ENCODE assay signal across 17 cellular contexts in genomic region chr9:124766815-124767554, GRCh38. TPM values are rescaled to one million over a fixed set of nuclear protein-coding genes. Genes with fewer than 3 reads are reported as not detected.
DNase-seq lines count a peak whose midpoint lies in the region; ATAC-seq, FAIRE-seq and TF ChIP-seq lines count a peak whose summit lies in the region.
"Had no signal": no experiment of that assay in that cellular context is flagged by ENCODE, and none has a peak within 500 bp of the region (broad histone marks: within the 10 kb centered on the region; RNA-seq: fewer than 3 reads in every experiment).

No MANE protein-coding gene starts in this region.

- H2AFZ ChIP-seq in HepG2 (ENCODE audit: low read length) = no peak overlapping the region

- H4K20me1 ChIP-seq in HepG2 (ENCODE audit: insufficient read depth, low read length) = peaks cover 21% of the 10 kb centered on the region; the same call in 1 of the 2 replicates

- DNase-seq in HepG2 (ENCODE audit: low spot score) = no peak
- no peak for DNase-seq in right lobe of liver
- peak; percentile 72 for DNase-seq in NAMALWA (ENCODE audit: low spot score)
- no peak for DNase-seq in chondrocyte (ENCODE audit: low spot score)
- DNase-seq in CD8-positive, alpha-beta T cell = no peak
- no peak for DNase-seq in NCI-H524 treated with DMSO at 0.1 percent for 48 hours (lab: John Stamatoyannopoulos, UW)
- no peak for DNase-seq in D341Med (ENCODE audit: low spot score)
- no peak for DNase-seq in HT-29 (ENCODE audit: low spot score)
- DNase-seq: activated CD4-positive, alpha-beta T cell treated with anti-CD3 and anti-CD28 coated beads, Interleukin-2, amount 50 U/mL, for 4 hours; activated naive CD8-positive, alpha-beta T cell treated with anti-CD3 and anti-CD28 coated beads, Interleukin-2, amount 10 ng/mL, durations not matched to agents 7 days and 5 days; CD4-positive, CD25-positive, alpha-beta regulatory T cell; effector CD4-positive, alpha-beta T cell; NCI-H2029; SW 1271 had no signal

- H3K27ac ChIP-seq in HepG2 (ENCODE audit: extremely low read length, insufficient read depth, low read length) = no peak overlapping the region
- H3K27ac ChIP-seq in right lobe of liver = no peak overlapping the region
- no peak overlapping the region for H3K27ac ChIP-seq in CD8-positive, alpha-beta T cell (ENCODE audit: low read depth, low read length)
- H3K27ac ChIP-seq: suprapubic skin had no signal

- H3K4me3 ChIP-seq in HepG2 (replicated peaks in 1 of 3; ENCODE audit: insufficient read depth in 1 of 3, low read depth in 2 of 3, low read length in 3 of 3) (no peak overlapping the region), right lobe of liver (no peak overlapping the region)
- H3K4me3 ChIP-seq in CD8-positive, alpha-beta T cell (ENCODE audit: low read depth, low read length) = no peak overlapping the region
- H3K4me3 ChIP-seq: suprapubic skin had no signal

- peaks cover 22% of the 10 kb centered on the region for H3K4me1 Mint-ChIP-seq in chondrocyte (ENCODE audit: low read depth)
- peaks cover 22% of the 10 kb centered on the region for H3K4me1 Mint-ChIP-seq in CD8-positive, alpha-beta T cell (ENCODE audit: low read depth)

- no peaks in the 10 kb centered on the region for H3K9me3 Mint-ChIP-seq in chondrocyte (ENCODE audit: low read depth)
- no peaks in the 10 kb centered on the region for H3K9me3 Mint-ChIP-seq in CD8-positive, alpha-beta T cell
- H3K9me3 Mint-ChIP-seq: activated naive CD8-positive, alpha-beta T cell treated with anti-CD3 and anti-CD28 coated beads, Interleukin-2, amount 10 ng/mL, durations not matched to agents 7 days and 5 days; memory B cell had no signal

- ATAC-seq in HepG2 = no peak
- ATAC-seq in right lobe of liver = no peak
- ATAC-seq in CD8-positive, alpha-beta T cell = no peak

- H3K4me1 ChIP-seq in HepG2 (ENCODE audit: insufficient read depth, low read length) (peaks cover 46% of the 10 kb centered on the region), right lobe of liver (peaks cover 0 to 26% (median 5%) of the 10 kb centered on the region in 4 donors)
- peaks cover 16% of the 10 kb centered on the region for H3K4me1 ChIP-seq in CD8-positive, alpha-beta T cell (ENCODE audit: insufficient read depth, low read length)

- no peak overlapping the region for H3K9ac ChIP-seq in HepG2 (ENCODE audit: insufficient read depth, low read depth, low read length)

- peaks cover 84% of the 10 kb centered on the region for H3K79me2 ChIP-seq in HepG2 (ENCODE audit: insufficient read depth, low read length)

- CTCF ChIA-PET in HepG2 (lab: Yijun Ruan, JAX; ENCODE audit: low intra/inter-chr PET ratio, low total read pairs) = interaction anchor here (2.5 kb wide), 1 partner anchor 150 kb away, joined by 7 read pairs; no protein-coding TSS in a partner anchor
- CTCF ChIA-PET in CD8-positive, alpha-beta T cell (lab: Charles Lee) = interaction anchor here (0.8 to 6.3 kb wide), 5 partner anchors 6 to 94 kb away, joined by 3 to 48 read pairs (median 5); partner anchors contain the start of genes NR6A1 and WDR38

- H3K27me3 Mint-ChIP-seq in chondrocyte (ENCODE audit: low read depth) = peaks cover 50% of the 10 kb centered on the region
- H3K27me3 Mint-ChIP-seq in CD8-positive, alpha-beta T cell (ENCODE audit: low read depth) = peaks cover 67% of the 10 kb centered on the region

- no peak for TF ChIP-seq POLR2A in HepG2 (IDR thresholded peaks at IDR 0.05; ENCODE audit: insufficient read depth in 1 of 2, low read depth in 2 of 2, low read length in 2 of 2)
- no peak for TF ChIP-seq POLR2A in right lobe of liver (IDR thresholded peaks at IDR 0.05)

- H3K9me3 ChIP-seq in HepG2 (ENCODE audit: low read length) (no peaks in the 10 kb centered on the region), right lobe of liver (no peaks in the 10 kb centered on the region)
- H3K9me3 ChIP-seq in CD8-positive, alpha-beta T cell (ENCODE audit: low read length) = no peaks in the 10 kb centered on the region
- H3K9me3 ChIP-seq: suprapubic skin had no signal

- intact Hi-C loops in HepG2 (cut with micrococcal nuclease; ENCODE audit: unreplicated experiment) = no loop called here
- intact Hi-C loops in right lobe of liver (cut with DNase I) = loop anchor here in 1 of 2 donors (10.0 kb wide), 1 partner anchor 52 kb away; no protein-coding TSS in a partner anchor
- intact Hi-C loops in CD8-positive, alpha-beta T cell (cut with DNase I, micrococcal nuclease) = no loop called here

- no peak for TF ChIP-seq RAD21 in HepG2 (CRISPR knock-in tag; IDR thresholded peaks at IDR 0.05)

- POLR2A ChIA-PET in HepG2 (lab: Yijun Ruan, JAX) = interaction anchor here (1.3 kb wide), 1 partner anchor 96 kb away, joined by 3 read pairs; no protein-coding TSS in a partner anchor
- POLR2A ChIA-PET in CD8-positive, alpha-beta T cell (lab: Charles Lee) = no interaction called here

- H3K36me3 ChIP-seq in HepG2 (replicated peaks in 1 of 2; ENCODE audit: control insufficient read depth in 1 of 2, insufficient read depth in 2 of 2, low read length in 2 of 2) = no peaks in the 10 kb centered on the region
- no peaks in the 10 kb centered on the region for H3K36me3 ChIP-seq in right lobe of liver
- no peaks in the 10 kb centered on the region for H3K36me3 ChIP-seq in CD8-positive, alpha-beta T cell (ENCODE audit: insufficient read depth, low read length)
- H3K36me3 ChIP-seq: suprapubic skin had no signal

- no peak overlapping the region for H3K4me3 Mint-ChIP-seq in chondrocyte (ENCODE audit: unreplicated experiment)
- no peak overlapping the region for H3K4me3 Mint-ChIP-seq in CD8-positive, alpha-beta T cell
- H3K4me3 Mint-ChIP-seq: activated naive CD8-positive, alpha-beta T cell treated with anti-CD3 and anti-CD28 coated beads, Interleukin-2, amount 10 ng/mL, durations not matched to agents 7 days and 5 days; memory B cell had no signal

- no peak for TF ChIP-seq CTCF in HepG2 (CRISPR knock-in tag; IDR thresholded peaks at IDR 0.05)
- TF ChIP-seq CTCF in right lobe of liver (IDR thresholded peaks at IDR 0.05) = peak in 1 of 4 donors; percentile 5
- TF ChIP-seq CTCF in chondrocyte (IDR thresholded peaks at IDR 0.05) = peak; percentile 52
- no peak for TF ChIP-seq CTCF in CD8-positive, alpha-beta T cell (IDR thresholded peaks at IDR 0.05)

- WGBS in HepG2 (ENCODE audit: low lambda C conversion rate) = 80% methylated on average over 4 of the region's 4 CpGs
- WGBS in right lobe of liver (ENCODE audit: insufficient coverage, low coverage, low lambda C conversion rate, missing lambda C conversion rate) = 59% methylated on average over 4 of the region's 4 CpGs

- FAIRE-seq in HepG2 (lab: Jason Lieb, UNC) = no peak
- FAIRE-seq: HTR-8/SVneo had no signal

- H3K27me3 ChIP-seq in HepG2 (ENCODE audit: control insufficient read depth in 1 of 2, insufficient read depth in 2 of 2, low read length in 2 of 2) = no peaks in the 10 kb centered on the region; a peak in 1 of 5 replicates
- H3K27me3 ChIP-seq in right lobe of liver = no peaks in the 10 kb centered on the region
- peaks cover 31% of the 10 kb centered on the region for H3K27me3 ChIP-seq in CD8-positive, alpha-beta T cell (ENCODE audit: insufficient read depth, low read length)

- BruUV-seq in HepG2 (replicated peaks; lab: Mats Ljungman, UMichigan) = no TSS peak

- TF ChIP-seq EP300 in HepG2 (IDR thresholded peaks at IDR 0.05; ENCODE audit: low read depth in 2 of 2, low read length in 2 of 2) = no peak
- no peak for TF ChIP-seq EP300 in HepG2 (CRISPR knock-in tag; IDR thresholded peaks at IDR 0.05; ENCODE audit: borderline replicate concordance)

- H3K4me2 ChIP-seq in HepG2 (ENCODE audit: low read depth, low read length) = peak overlapping the region; percentile 80

- no peak overlapping the region for H3K27ac Mint-ChIP-seq in chondrocyte (ENCODE audit: unreplicated experiment)
- no peak overlapping the region for H3K27ac Mint-ChIP-seq in CD8-positive, alpha-beta T cell
- H3K27ac Mint-ChIP-seq: activated naive CD8-positive, alpha-beta T cell treated with anti-CD3 and anti-CD28 coated beads, Interleukin-2, amount 10 ng/mL, durations not matched to agents 7 days and 5 days; CD4-positive, CD25-positive, alpha-beta regulatory T cell; memory B cell had no signal

- in situ Hi-C loops in HepG2 (cut with HindIII; ENCODE audit: extremely low pct_ligation_motif_present, low pct_unique_long_range_greater_than_20kb) = no loop called here

- H3K36me3 Mint-ChIP-seq in chondrocyte (ENCODE audit: low read depth) = peaks cover 3% of the 10 kb centered on the region
- no peaks in the 10 kb centered on the region for H3K36me3 Mint-ChIP-seq in CD8-positive, alpha-beta T cell
- H3K36me3 Mint-ChIP-seq: CD4-positive, CD25-positive, alpha-beta regulatory T cell; memory B cell had no signal

RNA-seq across cellular contexts. Expression of gene NR6A1, which starts 4.1 kb away (rescaled TPM):
- total RNA-seq in HepG2 (2016; rRNA removed; fragmentation: Illumina TruSeq; extraction: Trizol) (31.5 and 50.9 TPM in 2 replicates), right lobe of liver (1 to 10 TPM; 1.3 to 3.6 (median 1.9) TPM), chondrocyte (0.39 to 0.77 TPM (median 0.56 TPM) in 3 replicates)
- 10.7 and 12.1 TPM in 2 replicates for total RNA-seq in HepG2 (2016; cell fraction: cytosol; rRNA removed; fragmentation: Illumina TruSeq; extraction: Trizol; ENCODE audit: low read depth)
- 28.3 and 52.2 TPM in 2 replicates for total RNA-seq in HepG2 (2016; cell fraction: insoluble cytoplasmic fraction; rRNA removed; fragmentation: Illumina TruSeq; extraction: Trizol)
- total RNA-seq in HepG2 (2016; cell fraction: membrane; rRNA removed; fragmentation: Illumina TruSeq; extraction: Trizol) = 36.7 and 36.8 TPM in 2 replicates
- total RNA-seq in HepG2 (2016; cell fraction: nucleus; rRNA removed; fragmentation: Illumina TruSeq; extraction: Trizol) = 24.3 and 28.3 TPM in 2 replicates
- 19.7 and 28.1 TPM in 2 replicates for polyA plus RNA-seq in HepG2 (2011; rRNA removed)
- polyA plus RNA-seq in HepG2 (2011; cell fraction: cytosol; rRNA removed) = 15.0 and 17.4 TPM in 2 replicates
- polyA plus RNA-seq in HepG2 (2011; cell fraction: nucleus; rRNA removed) = 18.1 and 19.3 TPM in 2 replicates
- 12.1 and 12.8 TPM in 2 replicates for polyA plus RNA-seq in HepG2 (2012)
- 4.2 and 4.9 TPM in 2 replicates for polyA plus RNA-seq in HepG2 (2016; cell fraction: cytosol; fragmentation: Illumina TruSeq; extraction: Trizol; ENCODE audit: low read depth)
- polyA plus RNA-seq in HepG2 (2016; cell fraction: insoluble cytoplasmic fraction; fragmentation: Illumina TruSeq; extraction: Trizol; ENCODE audit: low read depth) = 20.4 and 24.5 TPM in 2 replicates
- 8.8 and 10.3 TPM in 2 replicates for polyA plus RNA-seq in HepG2 (2016; cell fraction: membrane; fragmentation: Illumina TruSeq; extraction: Trizol; ENCODE audit: low read depth)
- polyA plus RNA-seq in HepG2 (2016; cell fraction: nucleus; fragmentation: Illumina TruSeq; extraction: Trizol; ENCODE audit: insufficient read depth, low read depth) = 21.9 and 25.3 TPM in 2 replicates
- 13.7 and 123 TPM in 2 replicates for polyA minus RNA-seq in HepG2 (2011; rRNA and poly(A)+ RNA removed; ENCODE audit: low replicate concordance)
- polyA minus RNA-seq in HepG2 (2011; cell fraction: cytosol; rRNA and poly(A)+ RNA removed) = 35.0 and 40.7 TPM in 2 replicates
- polyA minus RNA-seq in HepG2 (2011; cell fraction: nucleus; rRNA and poly(A)+ RNA removed) = 26.1 and 27.2 TPM in 2 replicates
- not detected for total RNA-seq in CD8-positive, alpha-beta T cell
- total RNA-seq in HT-29 (2014; rRNA removed; shearing (Covaris generic)) = 3.4 and 4.7 TPM in 2 replicates
- polyA plus RNA-seq: CD4-positive, CD25-positive, alpha-beta regulatory T cell had no signal

RNA-seq across cellular contexts. Expression of gene OLFML2A, which starts 9.9 kb away (rescaled TPM):
- total RNA-seq in HepG2 (2016; rRNA removed; fragmentation: Illumina TruSeq; extraction: Trizol) = 0.02 TPM in 1 of 2 replicates, not detected in the other
- total RNA-seq in HepG2 (2016; cell fraction: cytosol; rRNA removed; fragmentation: Illumina TruSeq; extraction: Trizol; ENCODE audit: low read depth) = under 0.01 and 0.09 TPM in 2 replicates
- 0.02 TPM in 1 of 2 replicates, not detected in the other for total RNA-seq in HepG2 (2016; cell fraction: insoluble cytoplasmic fraction; rRNA removed; fragmentation: Illumina TruSeq; extraction: Trizol)
- total RNA-seq in HepG2 (2016; cell fraction: membrane; rRNA removed; fragmentation: Illumina TruSeq; extraction: Trizol) = 0.03 TPM in 2 replicates
- total RNA-seq in HepG2 (2016; cell fraction: nucleus; rRNA removed; fragmentation: Illumina TruSeq; extraction: Trizol) = 0.06 and 0.09 TPM in 2 replicates
- 0.01 and 0.04 TPM in 2 replicates for polyA plus RNA-seq in HepG2 (2011; rRNA removed)
- 0.03 and 0.04 TPM in 2 replicates for polyA plus RNA-seq in HepG2 (2011; cell fraction: cytosol; rRNA removed)
- polyA plus RNA-seq in HepG2 (2011; cell fraction: nucleus; rRNA removed) = 0.02 and 0.05 TPM in 2 replicates
- 0.01 TPM in 1 of 2 replicates, not detected in the other for polyA plus RNA-seq in HepG2 (2012)
- not detected in 2 replicates for polyA plus RNA-seq in HepG2 (2016; cell fraction: cytosol; fragmentation: Illumina TruSeq; extraction: Trizol; ENCODE audit: low read depth)
- 0.03 TPM in 1 of 2 replicates, not detected in the other for polyA plus RNA-seq in HepG2 (2016; cell fraction: insoluble cytoplasmic fraction; fragmentation: Illumina TruSeq; extraction: Trizol; ENCODE audit: low read depth)
- not detected in 2 replicates for polyA plus RNA-seq in HepG2 (2016; cell fraction: membrane; fragmentation: Illumina TruSeq; extraction: Trizol; ENCODE audit: low read depth)
- 0.07 TPM in 1 of 2 replicates, not detected in the other for polyA plus RNA-seq in HepG2 (2016; cell fraction: nucleus; fragmentation: Illumina TruSeq; extraction: Trizol; ENCODE audit: insufficient read depth, low read depth)
- 0.08 and 2.8 TPM in 2 replicates for polyA minus RNA-seq in HepG2 (2011; rRNA and poly(A)+ RNA removed; ENCODE audit: low replicate concordance)
- 0.09 and 0.30 TPM in 2 replicates for polyA minus RNA-seq in HepG2 (2011; cell fraction: cytosol; rRNA and poly(A)+ RNA removed)
- polyA minus RNA-seq in HepG2 (2011; cell fraction: nucleus; rRNA and poly(A)+ RNA removed) = 0.12 and 0.26 TPM in 2 replicates
- under 1 TPM; 0.12 to 0.74 (median 0.40) TPM for total RNA-seq in right lobe of liver
- total RNA-seq in chondrocyte = 112 to 475 TPM (median 469 TPM) in 3 replicates
- total RNA-seq in CD8-positive, alpha-beta T cell = not detected
- 0.21 TPM in 1 of 2 replicates, not detected in the other for total RNA-seq in HT-29 (2014; rRNA removed; shearing (Covaris generic))
- total RNA-seq: activated naive CD8-positive, alpha-beta T cell treated with anti-CD3 and anti-CD28 coated beads, Interleukin-2, amount 10 ng/mL, durations not matched to agents 7 days and 5 days; CD4-positive, CD25-positive, alpha-beta regulatory T cell had no signal
- polyA plus RNA-seq: CD4-positive, CD25-positive, alpha-beta regulatory T cell had no signal

Comparison
In these comparisons a context has a peak if more than half of its experiments do, and no peak if none do; other contexts are left out.
1. RNA of gene OLFML2A, which starts 9.9 kb away (total RNA-seq): 112 to 475 TPM in chondrocyte; 0.12 to 0.74 TPM in right lobe of liver, not detected in CD8-positive, alpha-beta T cell, under 0.01 to 0.09 TPM in HepG2 and 0.21 TPM in HT-29; every median in the first group is over 10 times any median in the second.